Comparison of ENCODE assay signal across 9 cellular contexts in the genomic region with DNA sequence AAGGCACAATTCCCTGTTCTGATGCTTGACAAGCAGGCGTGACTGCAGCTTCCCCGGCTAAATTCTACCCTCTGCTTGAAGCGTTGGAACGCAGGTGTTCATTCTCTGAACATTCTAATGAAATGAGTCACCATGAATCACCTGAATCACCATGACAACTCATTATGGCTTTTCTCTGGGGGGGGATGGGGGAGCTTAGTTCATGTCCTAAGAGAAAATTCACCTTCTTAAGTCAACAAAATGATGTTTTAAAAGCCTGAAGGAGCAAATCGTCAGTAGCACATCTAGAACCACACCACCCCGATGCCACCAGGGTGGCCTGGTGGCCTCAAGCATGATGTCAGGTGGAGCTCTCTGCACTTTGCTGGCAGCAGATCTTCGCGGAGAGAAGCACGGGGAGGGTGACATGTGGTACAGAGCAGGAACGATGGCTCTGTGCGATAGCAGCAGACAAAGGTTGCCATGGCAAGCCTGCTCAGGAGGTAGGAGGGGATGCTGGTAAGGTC. TPM values are rescaled to one million over a fixed set of nuclear protein-coding genes. Genes with fewer than 3 reads are reported as not detected.
DNase-seq lines count a peak whose midpoint lies in the region; ATAC-seq and TF ChIP-seq lines count a peak whose summit lies in the region.
"Had no signal": no experiment of that assay in that cellular context is flagged by ENCODE, and none has a peak within 500 bp of the region (broad histone marks: within the 10 kb centered on the region; RNA-seq: fewer than 3 reads in every experiment).

No MANE protein-coding gene starts in this region.

- no peaks in the 10 kb centered on the region for H3K9me3 ChIP-seq in colonic mucosa

- POLR2A ChIA-PET in activated CD8-positive, alpha-beta T cell treated with anti-CD3 and anti-CD28 coated beads for 36 hours (lab: Charles Lee), result no interaction called here
- POLR2A ChIA-PET in activated CD8-positive, alpha-beta T cell treated with anti-CD3 and anti-CD28 coated beads, Interleukin-2, amount 10 ng/mL, durations not matched to agents 7 days and 5 days (lab: Charles Lee), result no interaction called here

- H3K4me1 ChIP-seq in colonic mucosa, result peaks cover 7% of the 10 kb centered on the region

- TF ChIP-seq CTCF in activated CD8-positive, alpha-beta T cell treated with anti-CD3 and anti-CD28 coated beads for 36 hours (IDR thresholded peaks at IDR 0.05), result no peak
- no peak for TF ChIP-seq CTCF in colonic mucosa (IDR thresholded peaks at IDR 0.05)

- intact Hi-C loops in activated CD8-positive, alpha-beta T cell treated with anti-CD3 and anti-CD28 coated beads for 36 hours (cut with micrococcal nuclease), result no loop called here
- intact Hi-C loops in colonic mucosa (cut with DNase I), result no loop called here

- H3K27ac ChIP-seq in colonic mucosa, result no peak overlapping the region

- H3K27me3 ChIP-seq in colonic mucosa, result no peaks in the 10 kb centered on the region

- H3K27ac Mint-ChIP-seq in activated CD8-positive, alpha-beta T cell treated with anti-CD3 and anti-CD28 coated beads for 36 hours, result no peak overlapping the region
- no peak overlapping the region for H3K27ac Mint-ChIP-seq in activated CD8-positive, alpha-beta T cell treated with anti-CD3 and anti-CD28 coated beads, Interleukin-2, amount 10 ng/mL, durations not matched to agents 7 days and 5 days
- no peak overlapping the region for H3K27ac Mint-ChIP-seq in activated naive CD4-positive, alpha-beta T cell treated with anti-CD3 and anti-CD28 coated beads, Interleukin-2, amount 10 ng/mL, durations not matched to agents 7 days and 5 days
- H3K27ac Mint-ChIP-seq: activated B cell treated with CpG ODN at 0.5 μM for 24 hours had no signal

- H3K4me3 Mint-ChIP-seq in activated CD8-positive, alpha-beta T cell treated with anti-CD3 and anti-CD28 coated beads for 36 hours, result no peak overlapping the region
- H3K4me3 Mint-ChIP-seq in activated CD8-positive, alpha-beta T cell treated with anti-CD3 and anti-CD28 coated beads, Interleukin-2, amount 10 ng/mL, durations not matched to agents 7 days and 5 days, result no peak overlapping the region
- H3K4me3 Mint-ChIP-seq in activated naive CD4-positive, alpha-beta T cell treated with anti-CD3 and anti-CD28 coated beads, Interleukin-2, amount 10 ng/mL, durations not matched to agents 7 days and 5 days, result no peak overlapping the region
- H3K4me3 Mint-ChIP-seq: activated B cell treated with CpG ODN at 0.5 μM for 24 hours had no signal

- no peaks in the 10 kb centered on the region for H3K36me3 ChIP-seq in colonic mucosa

- ATAC-seq in activated CD8-positive, alpha-beta T cell treated with anti-CD3 and anti-CD28 coated beads for 36 hours, result peak; percentile 61
- no peak for ATAC-seq in activated CD8-positive, alpha-beta T cell treated with anti-CD3 and anti-CD28 coated beads, Interleukin-2, amount 10 ng/mL, durations not matched to agents 7 days and 5 days
- no peak for ATAC-seq in HG02852 (IDR thresholded peaks at IDR 0.05; ENCODE audit: unreplicated experiment)
- no peak for ATAC-seq in GM18520 (IDR thresholded peaks at IDR 0.05; ENCODE audit: unreplicated experiment)

- H3K9me3 Mint-ChIP-seq in activated CD8-positive, alpha-beta T cell treated with anti-CD3 and anti-CD28 coated beads for 36 hours, result no peaks in the 10 kb centered on the region
- H3K9me3 Mint-ChIP-seq in activated CD8-positive, alpha-beta T cell treated with anti-CD3 and anti-CD28 coated beads, Interleukin-2, amount 10 ng/mL, durations not matched to agents 7 days and 5 days (ENCODE audit: insufficient read depth), result no peaks in the 10 kb centered on the region
- H3K9me3 Mint-ChIP-seq in activated naive CD4-positive, alpha-beta T cell treated with anti-CD3 and anti-CD28 coated beads, Interleukin-2, amount 10 ng/mL, durations not matched to agents 7 days and 5 days, result no peaks in the 10 kb centered on the region
- H3K9me3 Mint-ChIP-seq: activated B cell treated with CpG ODN at 0.5 μM for 24 hours had no signal

- H3K4me3 ChIP-seq in colonic mucosa, result no peak overlapping the region

- peak; percentile 35 for DNase-seq in activated CD8-positive, alpha-beta T cell treated with anti-CD3 and anti-CD28 coated beads for 36 hours
- no peak for DNase-seq in activated CD8-positive, alpha-beta T cell treated with anti-CD3 and anti-CD28 coated beads, Interleukin-2, amount 10 ng/mL, durations not matched to agents 7 days and 5 days
- DNase-seq in NCI-H510A (lab: John Stamatoyannopoulos, UW), result peak; percentile 49
- peak; percentile 37 for DNase-seq in colonic mucosa
- DNase-seq in stimulated activated CD4-positive, alpha-beta T cell treated with anti-CD3 and anti-CD28 coated beads, Interleukin-2, amount 100 ng/mL, for 4 hours (ENCODE audit: low read depth), result peak; percentile 12
- DNase-seq in activated naive CD4-positive, alpha-beta T cell treated with anti-CD3 and anti-CD28 coated beads, Interleukin-2, amount 10 ng/mL, durations not matched to agents 7 days and 5 days, result no peak
- DNase-seq: activated B cell treated with CpG ODN at 0.5 μM for 24 hours had no signal

- peaks cover 3% of the 10 kb centered on the region for H3K27me3 Mint-ChIP-seq in activated CD8-positive, alpha-beta T cell treated with anti-CD3 and anti-CD28 coated beads for 36 hours
- no peaks in the 10 kb centered on the region for H3K27me3 Mint-ChIP-seq in activated CD8-positive, alpha-beta T cell treated with anti-CD3 and anti-CD28 coated beads, Interleukin-2, amount 10 ng/mL, durations not matched to agents 7 days and 5 days (ENCODE audit: low read depth)
- H3K27me3 Mint-ChIP-seq in activated naive CD4-positive, alpha-beta T cell treated with anti-CD3 and anti-CD28 coated beads, Interleukin-2, amount 10 ng/mL, durations not matched to agents 7 days and 5 days, result peaks cover 22% of the 10 kb centered on the region

- no peaks in the 10 kb centered on the region for H3K36me3 Mint-ChIP-seq in activated CD8-positive, alpha-beta T cell treated with anti-CD3 and anti-CD28 coated beads for 36 hours (ENCODE audit: low read depth)
- H3K36me3 Mint-ChIP-seq in activated CD8-positive, alpha-beta T cell treated with anti-CD3 and anti-CD28 coated beads, Interleukin-2, amount 10 ng/mL, durations not matched to agents 7 days and 5 days (ENCODE audit: low read depth), result no peaks in the 10 kb centered on the region
- H3K36me3 Mint-ChIP-seq in activated naive CD4-positive, alpha-beta T cell treated with anti-CD3 and anti-CD28 coated beads, Interleukin-2, amount 10 ng/mL, durations not matched to agents 7 days and 5 days, result no peaks in the 10 kb centered on the region

- H3K4me1 Mint-ChIP-seq in activated CD8-positive, alpha-beta T cell treated with anti-CD3 and anti-CD28 coated beads for 36 hours (ENCODE audit: low read depth), result peaks cover 8% of the 10 kb centered on the region
- no peaks in the 10 kb centered on the region for H3K4me1 Mint-ChIP-seq in activated CD8-positive, alpha-beta T cell treated with anti-CD3 and anti-CD28 coated beads, Interleukin-2, amount 10 ng/mL, durations not matched to agents 7 days and 5 days (ENCODE audit: low read depth)
- H3K4me1 Mint-ChIP-seq in activated naive CD4-positive, alpha-beta T cell treated with anti-CD3 and anti-CD28 coated beads, Interleukin-2, amount 10 ng/mL, durations not matched to agents 7 days and 5 days, result peaks cover 2% of the 10 kb centered on the region
- H3K4me1 Mint-ChIP-seq: activated B cell treated with CpG ODN at 0.5 μM for 24 hours had no signal

- CTCF ChIA-PET in activated CD8-positive, alpha-beta T cell treated with anti-CD3 and anti-CD28 coated beads for 36 hours (lab: Charles Lee), result interaction anchor here (1.4 kb wide), 1 partner anchor 439 kb away, joined by 4 read pairs; no protein-coding TSS in a partner anchor
- CTCF ChIA-PET in activated CD8-positive, alpha-beta T cell treated with anti-CD3 and anti-CD28 coated beads, Interleukin-2, amount 10 ng/mL, durations not matched to agents 7 days and 5 days (lab: Charles Lee), result no interaction called here
- CTCF ChIA-PET in activated naive CD4-positive, alpha-beta T cell treated with anti-CD3 and anti-CD28 coated beads, Interleukin-2, amount 10 ng/mL, durations not matched to agents 7 days and 5 days (lab: Charles Lee), result no interaction called here

- H3K9ac ChIP-seq in colonic mucosa (ENCODE audit: low read depth in 2 of 2, low read length in 2 of 2), result no peak overlapping the region

RNA-seq across cellular contexts. Expression of a gene that starts 33.8 kb away (rescaled TPM):
- total RNA-seq in activated CD8-positive, alpha-beta T cell treated with anti-CD3 and anti-CD28 coated beads for 36 hours, result 1 to 10 TPM in 1 of 2 experiments, under 1 TPM in 1; 0.36 to 1.2 TPM
- total RNA-seq in activated CD8-positive, alpha-beta T cell treated with anti-CD3 and anti-CD28 coated beads, Interleukin-2, amount 10 ng/mL, durations not matched to agents 7 days and 5 days, result not detected
- total RNA-seq in colonic mucosa, result 10 to 100 TPM; 85.4 to 90.2 TPM
- total RNA-seq: activated B cell treated with CpG ODN at 0.5 μM for 24 hours had no signal

Comparison
In these comparisons a context has a peak if more than half of its experiments do, and no peak if none do; other contexts are left out.
1. DNase-seq: peak in activated CD8-positive, alpha-beta T cell treated with anti-CD3 and anti-CD28 coated beads for 36 hours (single experiment), NCI-H510A (single experiment), colonic mucosa (single experiment) and stimulated activated CD4-positive, alpha-beta T cell treated with anti-CD3 and anti-CD28 coated beads, Interleukin-2, amount 100 ng/mL, for 4 hours (single experiment); none in activated CD8-positive, alpha-beta T cell treated with anti-CD3 and anti-CD28 coated beads, Interleukin-2, amount 10 ng/mL, durations not matched to agents 7 days and 5 days (single experiment) and activated naive CD4-positive, alpha-beta T cell treated with anti-CD3 and anti-CD28 coated beads, Interleukin-2, amount 10 ng/mL, durations not matched to agents 7 days and 5 days (single experiment).
2. RNA of a gene that starts 33.8 kb away (total RNA-seq): 85.4 to 90.2 TPM in colonic mucosa; 0.36 to 1.2 TPM in activated CD8-positive, alpha-beta T cell treated with anti-CD3 and anti-CD28 coated beads for 36 hours and not detected in activated CD8-positive, alpha-beta T cell treated with anti-CD3 and anti-CD28 coated beads, Interleukin-2, amount 10 ng/mL, durations not matched to agents 7 days and 5 days; every median in the first group is over 10 times any median in the second.